2 cellular contexts compared by ENCODE assay signal in genomic region chr22:40877488-40877887, GRCh38.
TF ChIP-seq lines count a peak whose summit lies in the region.

No MANE protein-coding gene starts in this region.

TF ChIP-seq in IMR-90, 13 proteins besides CTCF, POLR2A, EP300 and RAD21:
- TF ChIP-seq FOS (IDR thresholded peaks at IDR 0.05; ENCODE audit: low read depth, low read length) (no peak), MAFK (IDR thresholded peaks at IDR 0.05; ENCODE audit: low read depth, low read length) (peak; percentile 82)
TF ChIP-seq in IMR-90: peak in this region for 1.

TF ChIP-seq in liver, 16 proteins besides CTCF, POLR2A, EP300 and RAD21:
- TF ChIP-seq TAF1 (conservative IDR thresholded peaks at IDR 0.05) (no peak), FOXA1 (IDR thresholded peaks at IDR 0.05) (no peak), GABPA (IDR thresholded peaks at IDR 0.05 in 1 of 2, conservative IDR thresholded peaks at IDR 0.05 in 1 of 2) (no peak), YY1 (IDR thresholded peaks at IDR 0.05) (no peak), HNF4A (conservative IDR thresholded peaks at IDR 0.05) (peak; percentile 6 to 21)
